Comparison of ENCODE assay signal across 9 cellular contexts in genomic region chr3:9409981-9410849, GRCh38. TPM values are rescaled to one million over a fixed set of nuclear protein-coding genes. Genes with fewer than 3 reads are reported as not detected.
DNase-seq lines count a peak whose midpoint lies in the region; ATAC-seq and TF ChIP-seq lines count a peak whose summit lies in the region.
"Had no signal": no experiment of that assay in that cellular context is flagged by ENCODE, and none has a peak within 500 bp of the region (broad histone marks: within the 10 kb centered on the region; RNA-seq: fewer than 3 reads in every experiment).

No MANE protein-coding gene starts in this region.

- no peak overlapping the region for H3K4me3 Mint-ChIP-seq in CD4-positive, alpha-beta T cell
- H3K4me3 Mint-ChIP-seq in naive B cell, result peak overlapping the region in 4 of 8 donors; percentile 0 to 53 (median 33)
- no peak overlapping the region for H3K4me3 Mint-ChIP-seq in activated T-helper 2 cell treated with anti-CD3 and anti-CD28 coated beads, Interferon-gamma antibody, Interleukin-2, Interleukin-4, amounts not matched to agents 10 μg/mL and 5 μg/mL and 100 μg/mL, durations not matched to agents 14 hours and 24 hours and 36 hours (ENCODE audit: low read depth)

- POLR2A ChIA-PET in CD4-positive, alpha-beta T cell (lab: Charles Lee), result interaction anchor here (0.6 to 3.7 kb wide), 2 partner anchors 13 to 420 kb away, joined by 3 to 14 read pairs; partner anchors contain the start of gene SETD5

- intact Hi-C loops in CD4-positive, alpha-beta T cell (cut with DNase I, micrococcal nuclease), result loop anchor here in 1 of 2 experiments (2.0 kb wide), 1 partner anchor 13 kb away; the partner anchor contains the start of gene SETD5
- intact Hi-C loops in activated T-helper 2 cell treated with anti-CD3 and anti-CD28 coated beads, Interferon-gamma antibody, Interleukin-2, Interleukin-4, amounts not matched to agents 10 μg/mL and 5 μg/mL and 100 μg/mL, durations not matched to agents 14 hours and 24 hours and 36 hours (cut with micrococcal nuclease), result no loop called here

- H3K27me3 Mint-ChIP-seq in CD4-positive, alpha-beta T cell, result no peaks in the 10 kb centered on the region
- no peaks in the 10 kb centered on the region for H3K27me3 Mint-ChIP-seq in naive B cell
- no peaks in the 10 kb centered on the region for H3K27me3 Mint-ChIP-seq in activated T-helper 2 cell treated with anti-CD3 and anti-CD28 coated beads, Interferon-gamma antibody, Interleukin-2, Interleukin-4, amounts not matched to agents 10 μg/mL and 5 μg/mL and 100 μg/mL, durations not matched to agents 14 hours and 24 hours and 36 hours (ENCODE audit: low read depth)

- no peaks in the 10 kb centered on the region for H3K27me3 ChIP-seq in CD4-positive, alpha-beta T cell (ENCODE audit: control insufficient read depth, insufficient read depth, low read length)

- no peak for TF ChIP-seq CTCF in CD4-positive, alpha-beta T cell (IDR thresholded peaks at IDR 0.05)

- CTCF ChIA-PET in CD4-positive, alpha-beta T cell (lab: Charles Lee), result interaction anchor here (1.2 kb wide), 1 partner anchor 11 kb away, joined by 3 read pairs; no protein-coding TSS in a partner anchor

- no peak overlapping the region for H3K27ac ChIP-seq in CD4-positive, alpha-beta T cell (ENCODE audit: low read depth, low read length)

- no peak for DNase-seq in CD4-positive, alpha-beta T cell
- DNase-seq in SIG-M5 treated with dmso at 0.1 percent for 504 hours (lab: John Stamatoyannopoulos, UW; ENCODE audit: unreplicated experiment) (peak; percentile 62), naive B cell (peak; percentile 21), HT-29 (ENCODE audit: low spot score) (no peak)
- no peak for DNase-seq in activated T-helper 2 cell treated with anti-CD3 and anti-CD28 coated beads, Interferon-gamma antibody, Interleukin-2, Interleukin-4, amounts not matched to agents 10 μg/mL and 5 μg/mL and 100 μg/mL, durations not matched to agents 14 hours and 24 hours and 36 hours (ENCODE audit: low spot score)
- DNase-seq: NCI-H2171 had no signal

- H3K9me3 Mint-ChIP-seq in CD4-positive, alpha-beta T cell, result no peaks in the 10 kb centered on the region
- peaks cover 0 to 5% (median 0%) of the 10 kb centered on the region in 7 donors for H3K9me3 Mint-ChIP-seq in naive B cell
- no peaks in the 10 kb centered on the region for H3K9me3 Mint-ChIP-seq in activated T-helper 2 cell treated with anti-CD3 and anti-CD28 coated beads, Interferon-gamma antibody, Interleukin-2, Interleukin-4, amounts not matched to agents 10 μg/mL and 5 μg/mL and 100 μg/mL, durations not matched to agents 14 hours and 24 hours and 36 hours

- peak overlapping the region; percentile 63 for H3K27ac Mint-ChIP-seq in CD4-positive, alpha-beta T cell
- H3K27ac Mint-ChIP-seq in naive B cell, result peak overlapping the region; percentile 69 to 94 (median 80)
- H3K27ac Mint-ChIP-seq in activated T-helper 2 cell treated with anti-CD3 and anti-CD28 coated beads, Interferon-gamma antibody, Interleukin-2, Interleukin-4, amounts not matched to agents 10 μg/mL and 5 μg/mL and 100 μg/mL, durations not matched to agents 14 hours and 24 hours and 36 hours, result no peak overlapping the region

- peaks cover 43% of the 10 kb centered on the region for H3K36me3 Mint-ChIP-seq in CD4-positive, alpha-beta T cell (ENCODE audit: low read depth)
- H3K36me3 Mint-ChIP-seq in naive B cell, result peaks cover 0 to 7% of the 10 kb centered on the region in 2 donors
- H3K36me3 Mint-ChIP-seq in activated T-helper 2 cell treated with anti-CD3 and anti-CD28 coated beads, Interferon-gamma antibody, Interleukin-2, Interleukin-4, amounts not matched to agents 10 μg/mL and 5 μg/mL and 100 μg/mL, durations not matched to agents 14 hours and 24 hours and 36 hours (ENCODE audit: low read depth), result peaks cover 47% of the 10 kb centered on the region

- peaks cover 81% of the 10 kb centered on the region for H3K4me1 Mint-ChIP-seq in CD4-positive, alpha-beta T cell (ENCODE audit: low read depth)
- peaks cover 47 to 77% (median 51%) of the 10 kb centered on the region in 3 donors for H3K4me1 Mint-ChIP-seq in naive B cell
- H3K4me1 Mint-ChIP-seq in activated T-helper 2 cell treated with anti-CD3 and anti-CD28 coated beads, Interferon-gamma antibody, Interleukin-2, Interleukin-4, amounts not matched to agents 10 μg/mL and 5 μg/mL and 100 μg/mL, durations not matched to agents 14 hours and 24 hours and 36 hours (ENCODE audit: low read depth), result peaks cover 39% of the 10 kb centered on the region

- H3K9me3 ChIP-seq in CD4-positive, alpha-beta T cell (ENCODE audit: control insufficient read depth, low read length), result no peaks in the 10 kb centered on the region

- no peak for ATAC-seq in CD4-positive, alpha-beta T cell (ENCODE audit: poor library complexity)
- ATAC-seq in GM21786 (IDR thresholded peaks at IDR 0.05; ENCODE audit: unreplicated experiment), result peak; percentile 45
- ATAC-seq in naive B cell (ENCODE audit: low read depth in 2 of 2), result peak; percentile 73 to 78
- ATAC-seq in GM18520 (IDR thresholded peaks at IDR 0.05; ENCODE audit: unreplicated experiment), result no peak
- no peak for ATAC-seq in HG02610 (IDR thresholded peaks at IDR 0.05; ENCODE audit: unreplicated experiment)

RNA-seq across cellular contexts. Expression of gene SETD5, which starts 12.8 kb away (rescaled TPM):
- total RNA-seq in CD4-positive, alpha-beta T cell, result 10 to 100 TPM; 58.5 to 67.6 TPM
- 10 to 100 TPM; 26.9 to 80.7 (median 42.5) TPM for polyA plus RNA-seq in naive B cell (ENCODE audit: low read depth in 6 of 6)
- 146 and 148 TPM in 2 replicates for total RNA-seq in activated T-helper 2 cell treated with anti-CD3 and anti-CD28 coated beads, Interferon-gamma antibody, Interleukin-2, Interleukin-4, amounts not matched to agents 10 μg/mL and 5 μg/mL and 100 μg/mL, durations not matched to agents 14 hours and 24 hours and 36 hours
- total RNA-seq in HT-29 (2014; rRNA removed; shearing (Covaris generic)), result 27.3 and 41.9 TPM in 2 replicates

RNA-seq across cellular contexts. Expression of gene THUMPD3, which starts 47.4 kb away (rescaled TPM):
- 10 to 100 TPM; 74.2 to 78.0 TPM for total RNA-seq in CD4-positive, alpha-beta T cell
- 10 to 100 TPM in 5 of 6 donors, 1 to 10 TPM in 1; 9.6 to 21.5 (median 17.5) TPM for polyA plus RNA-seq in naive B cell (ENCODE audit: low read depth in 6 of 6)
- 56.5 and 57.7 TPM in 2 replicates for total RNA-seq in activated T-helper 2 cell treated with anti-CD3 and anti-CD28 coated beads, Interferon-gamma antibody, Interleukin-2, Interleukin-4, amounts not matched to agents 10 μg/mL and 5 μg/mL and 100 μg/mL, durations not matched to agents 14 hours and 24 hours and 36 hours
- 12.2 and 21.1 TPM in 2 replicates for total RNA-seq in HT-29 (2014; rRNA removed; shearing (Covaris generic))

Comparison
In these comparisons a context has a peak if more than half of its experiments do, and no peak if none do; other contexts are left out.
1. ATAC-seq: peak in GM21786 (single experiment) and naive B cell (2 of 2); none in CD4-positive, alpha-beta T cell (single experiment), GM18520 (single experiment) and HG02610 (single experiment).
2. DNase-seq: peak in SIG-M5 treated with dmso at 0.1 percent for 504 hours (single experiment) and naive B cell (single experiment); none in CD4-positive, alpha-beta T cell (0 of 10), activated T-helper 2 cell treated with anti-CD3 and anti-CD28 coated beads, Interferon-gamma antibody, Interleukin-2, Interleukin-4, amounts not matched to agents 10 μg/mL and 5 μg/mL and 100 μg/mL, durations not matched to agents 14 hours and 24 hours and 36 hours (single experiment) and HT-29 (single experiment).